In genomic region chr2:2174956-2175355, GRCh38 we compare ENCODE assay signal across 30 cellular contexts.
"Had no signal": no experiment of that assay in that cellular context is flagged by ENCODE, and none has a peak within 500 bp of the region (broad histone marks: within the 10 kb centered on the region; RNA-seq: fewer than 3 reads in every experiment).

No MANE protein-coding gene starts in this region.

- H3K27ac Mint-ChIP-seq: immature natural killer cell; mesothelial cell of epicardium; naive thymus-derived CD4-positive, alpha-beta T cell; natural killer cell treated with Interleukin-12 subunit alpha and Interleukin-12 subunit beta and Interleukin-15 and Interleukin-18, amount 100 ng/mL, for 72 hours; progenitor cell of endocrine pancreas; stimulated activated naive B cell treated with anti-CD40 and anti-IgM and Interleukin-4, amounts not matched to agents 10 μg/mL and 1 μg/mL and 100 μg/mL, for 72 hours had no signal

- H3K4me3 ChIP-seq: left ventricle myocardium inferior, lung, ovary, right atrium auricular region, right lobe of liver, skin epidermis, stomach, testis, thyroid gland, transverse colon, upper lobe of left lung, vagina had no signal

- DNase-seq: hippocampal formation; immature natural killer cell; kidney; left colon; left ventricle myocardium inferior; mesendoderm; naive thymus-derived CD4-positive, alpha-beta T cell; occipital lobe; ovary; right lobe of liver; stimulated activated CD4-positive, alpha-beta T cell treated with anti-CD3 and anti-CD28 coated beads, Interleukin-12 subunit alpha, Interleukin-12 subunit beta, amount 100 ng/mL, for 4 hours; stimulated activated CD4-positive, alpha-beta T cell treated with anti-CD3 and anti-CD28 coated beads, Interleukin-15, amount 100 ng/mL, for 24 hours; stimulated activated CD4-positive, alpha-beta T cell treated with anti-CD3 and anti-CD28 coated beads, Interleukin-2, amount 100 ng/mL, for 24 hours; stimulated activated CD4-positive, alpha-beta T cell treated with anti-CD3 and anti-CD28 coated beads, Interleukin-4, amount 100 ng/mL, for 1 hour; stimulated activated naive B cell treated with anti-CD40 and anti-IgM and Interleukin-4, amounts not matched to agents 10 μg/mL and 1 μg/mL and 100 μg/mL, for 72 hours; stimulated activated naive CD8-positive, alpha-beta T cell treated with anti-CD3 and anti-CD28 coated beads, Interleukin-15, Interleukin-2, amounts not matched to agents 100 U/mL and 50 U/mL, for 24 hours; stomach; testis; thyroid gland; transverse colon; upper lobe of left lung had no signal

- H3K9me3 ChIP-seq: left ventricle myocardium inferior, neutrophil, ovary, right atrium auricular region, right lobe of liver, stomach, testis, thyroid gland, transverse colon, upper lobe of left lung, vagina had no signal

- H3K4me3 Mint-ChIP-seq: immature natural killer cell; mesothelial cell of epicardium; naive thymus-derived CD4-positive, alpha-beta T cell; natural killer cell treated with Interleukin-12 subunit alpha and Interleukin-12 subunit beta and Interleukin-15 and Interleukin-18, amount 100 ng/mL, for 72 hours; neural crest cell; stimulated activated naive B cell treated with anti-CD40 and anti-IgM and Interleukin-4, amounts not matched to agents 10 μg/mL and 1 μg/mL and 100 μg/mL, for 72 hours had no signal

- H3K4me1 Mint-ChIP-seq: immature natural killer cell; mesothelial cell of epicardium; naive thymus-derived CD4-positive, alpha-beta T cell; stimulated activated naive B cell treated with anti-CD40 and anti-IgM and Interleukin-4, amounts not matched to agents 10 μg/mL and 1 μg/mL and 100 μg/mL, for 72 hours had no signal

- ATAC-seq: left colon; naive thymus-derived CD4-positive, alpha-beta T cell; natural killer cell treated with Interleukin-12 subunit alpha and Interleukin-12 subunit beta and Interleukin-15 and Interleukin-18, amount 100 ng/mL, for 72 hours; right lobe of liver; stimulated activated naive B cell treated with anti-CD40 and anti-IgM and Interleukin-4, amounts not matched to agents 10 μg/mL and 1 μg/mL and 100 μg/mL, for 72 hours; stimulated activated naive CD8-positive, alpha-beta T cell treated with anti-CD3 and anti-CD28 coated beads, Interleukin-15, Interleukin-2, amounts not matched to agents 100 U/mL and 50 U/mL, for 24 hours had no signal

- H3K9me3 Mint-ChIP-seq: immature natural killer cell; mesothelial cell of epicardium; naive thymus-derived CD4-positive, alpha-beta T cell; natural killer cell treated with Interleukin-12 subunit alpha and Interleukin-12 subunit beta and Interleukin-15 and Interleukin-18, amount 100 ng/mL, for 72 hours; neural crest cell; stimulated activated naive B cell treated with anti-CD40 and anti-IgM and Interleukin-4, amounts not matched to agents 10 μg/mL and 1 μg/mL and 100 μg/mL, for 72 hours had no signal

- H3K27me3 Mint-ChIP-seq: stimulated activated naive B cell treated with anti-CD40 and anti-IgM and Interleukin-4, amounts not matched to agents 10 μg/mL and 1 μg/mL and 100 μg/mL, for 72 hours had no signal

- H3K27me3 ChIP-seq: neutrophil, ovary, right atrium auricular region, right lobe of liver, testis, thyroid gland, transverse colon, upper lobe of left lung, vagina had no signal

- H3K36me3 ChIP-seq: left ventricle myocardium inferior, neutrophil, ovary, right atrium auricular region, right lobe of liver, stomach, thyroid gland, transverse colon, upper lobe of left lung, vagina had no signal

- H3K4me1 ChIP-seq: left ventricle myocardium inferior, right atrium auricular region, right lobe of liver, stomach, testis, thyroid gland, transverse colon, upper lobe of left lung, vagina had no signal

- H3K36me3 Mint-ChIP-seq: immature natural killer cell; mesothelial cell of epicardium; naive thymus-derived CD4-positive, alpha-beta T cell; natural killer cell treated with Interleukin-12 subunit alpha and Interleukin-12 subunit beta and Interleukin-15 and Interleukin-18, amount 100 ng/mL, for 72 hours; stimulated activated naive B cell treated with anti-CD40 and anti-IgM and Interleukin-4, amounts not matched to agents 10 μg/mL and 1 μg/mL and 100 μg/mL, for 72 hours had no signal

- H3K27ac ChIP-seq: left ventricle myocardium inferior, neutrophil, ovary, right atrium auricular region, right lobe of liver, skin epidermis, stomach, testis, thyroid gland, transverse colon, upper lobe of left lung, vagina had no signal
